14 cellular contexts compared by ENCODE assay signal in the genomic region with DNA sequence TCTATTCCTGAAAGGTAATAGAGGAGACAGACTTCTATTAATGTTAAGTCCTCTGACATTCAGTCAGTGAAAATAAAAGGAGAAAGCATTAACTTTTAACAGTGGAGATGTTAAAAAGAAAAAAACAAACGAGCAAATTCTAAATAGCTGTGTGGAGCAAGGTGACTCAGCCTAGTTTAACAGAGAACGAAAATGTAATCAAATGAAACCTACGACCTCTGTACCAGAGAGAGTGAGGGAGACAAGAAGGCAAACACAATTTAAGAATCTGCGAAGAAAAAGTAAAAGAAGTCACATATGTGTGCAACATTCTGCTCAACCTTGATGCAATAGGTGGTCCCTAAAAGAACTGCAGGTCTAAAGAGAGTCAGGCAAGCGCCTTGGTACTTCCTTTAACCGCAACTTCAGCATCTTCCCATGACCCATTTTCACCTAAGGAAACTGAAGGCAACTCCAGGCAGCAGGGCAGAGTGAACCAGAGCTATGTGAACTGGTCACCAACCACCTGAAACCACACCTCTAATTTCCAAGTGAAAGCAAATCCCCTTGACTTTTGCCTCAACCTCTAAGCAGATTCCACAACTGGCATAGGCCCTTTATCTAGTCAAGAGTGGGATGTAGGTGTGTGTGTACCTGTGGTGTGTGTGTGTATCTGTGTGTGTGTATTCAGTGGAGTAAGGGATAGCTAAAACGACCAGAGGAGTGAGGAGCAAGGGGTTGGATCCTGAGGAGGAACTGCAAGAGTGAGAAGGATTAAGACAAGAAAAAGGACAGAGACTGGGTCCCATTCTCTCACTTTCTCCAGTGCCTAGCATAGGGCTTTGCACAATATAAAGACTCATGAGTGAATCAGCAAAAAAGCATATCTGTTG. TPM values are rescaled to one million over a fixed set of nuclear protein-coding genes. Genes with fewer than 3 reads are reported as not detected.
DNase-seq lines count a peak whose midpoint lies in the region; ATAC-seq and TF ChIP-seq lines count a peak whose summit lies in the region.
"Had no signal": no experiment of that assay in that cellular context is flagged by ENCODE, and none has a peak within 500 bp of the region (broad histone marks: within the 10 kb centered on the region; RNA-seq: fewer than 3 reads in every experiment).

No MANE protein-coding gene starts in this region.

- H2AFZ ChIP-seq in hepatocyte: no peak overlapping the region

- H3K36me3 ChIP-seq in hepatocyte (replicated peaks; ENCODE audit: insufficient read depth, low read depth) (no peaks in the 10 kb centered on the region), stomach (no peaks in the 10 kb centered on the region)
- H3K36me3 ChIP-seq: SJCRH30 had no signal

- no peaks in the 10 kb centered on the region for H3K36me3 Mint-ChIP-seq in activated naive CD4-positive, alpha-beta T cell treated with anti-CD3 and anti-CD28 coated beads, Interleukin-2, amount 50 U/mL, for 72 hours

- WGBS in hepatocyte (ENCODE audit: low lambda C conversion rate, missing lambda C conversion rate): 66% methylated on average over 7 of the region's 7 CpGs
- 36 to 56% (median 41%) methylated on average over 7 of the region's 7 CpGs for WGBS in stomach, 5 donors

- TF ChIP-seq POLR2A in stomach (IDR thresholded peaks at IDR 0.05): no peak

- H3K9me3 ChIP-seq in hepatocyte (ENCODE audit: low read depth): no peaks in the 10 kb centered on the region
- no peaks in the 10 kb centered on the region for H3K9me3 ChIP-seq in stomach
- H3K9me3 ChIP-seq: SJCRH30 had no signal

- TF ChIP-seq CTCF in hepatocyte (IDR thresholded peaks at IDR 0.05; ENCODE audit: poor library complexity) (no peak), stomach (IDR thresholded peaks at IDR 0.05) (no peak)

- H3K4me2 ChIP-seq in hepatocyte: peak overlapping the region; percentile 60

- no peaks in the 10 kb centered on the region for H3K9me2 ChIP-seq in hepatocyte (replicated peaks; ENCODE audit: insufficient read depth)

- peaks cover 13 to 19% of the 10 kb centered on the region in 2 donors for H3K9me3 Mint-ChIP-seq in activated naive CD4-positive, alpha-beta T cell treated with anti-CD3 and anti-CD28 coated beads, Interleukin-2, amount 50 U/mL, for 72 hours

- no peak for TF ChIP-seq EP300 in stomach (IDR thresholded peaks at IDR 0.05)

- intact Hi-C loops in stomach (cut with DNase I; ENCODE audit: low total_unique reads): no loop called here

- H3K27me3 ChIP-seq in hepatocyte (no peaks in the 10 kb centered on the region), stomach (no peaks in the 10 kb centered on the region)
- H3K27me3 ChIP-seq: SJCRH30 had no signal

- peaks cover 15% of the 10 kb centered on the region for H3K79me2 ChIP-seq in hepatocyte

- peak; percentile 32 for DNase-seq in H4 (ENCODE audit: low spot score)
- DNase-seq in amniotic epithelial cell (ENCODE audit: low read depth): peak; percentile 32
- no peak for DNase-seq in hepatocyte (ENCODE audit: low spot score)
- DNase-seq in stomach: no peak
- no peak for DNase-seq in ureter (ENCODE audit: low spot score)
- DNase-seq in activated naive CD4-positive, alpha-beta T cell treated with anti-CD3 and anti-CD28 coated beads, Interleukin-2, amount 50 U/mL, for 72 hours (ENCODE audit: low spot score in 2 of 2): no peak
- DNase-seq: activated naive CD4-positive, alpha-beta T cell treated with anti-CD3 and anti-CD28 coated beads for 36 hours; EL; NCI-H2081 treated with DMSO at 0.1 percent for 48 hours; SJCRH30; stimulated activated CD4-positive, alpha-beta T cell treated with anti-CD3 and anti-CD28 coated beads, Interleukin-1b, Interleukin-23, amount 100 ng/mL, for 48 hours had no signal

- ATAC-seq in activated naive CD4-positive, alpha-beta T cell treated with anti-CD3 and anti-CD28 coated beads, Interleukin-2, amount 50 U/mL, for 72 hours: no peak
- no peak for ATAC-seq in GM18498 (IDR thresholded peaks at IDR 0.05; ENCODE audit: unreplicated experiment)
- no peak for ATAC-seq in GM18867 (IDR thresholded peaks at IDR 0.05; ENCODE audit: unreplicated experiment)

- H4K20me1 ChIP-seq in hepatocyte (ENCODE audit: insufficient read depth, poor library complexity, severe bottlenecking): no peaks in the 10 kb centered on the region

- H3K27ac Mint-ChIP-seq in activated naive CD4-positive, alpha-beta T cell treated with anti-CD3 and anti-CD28 coated beads, Interleukin-2, amount 50 U/mL, for 72 hours: no peak overlapping the region
- H3K27ac Mint-ChIP-seq: activated naive CD4-positive, alpha-beta T cell treated with anti-CD3 and anti-CD28 coated beads for 36 hours had no signal

- H3K4me1 ChIP-seq in hepatocyte (ENCODE audit: insufficient read depth) (no peaks in the 10 kb centered on the region), stomach (peaks cover 0 to 24% (median 14%) of the 10 kb centered on the region in 4 donors)
- H3K4me1 ChIP-seq: SJCRH30 had no signal

- H3K27ac ChIP-seq in hepatocyte (no peak overlapping the region), stomach (peak overlapping the region in 4 of 5 donors; percentile 26 to 62 (median 40))
- H3K27ac ChIP-seq: C4-2B, SJCRH30 had no signal

- H3K4me3 ChIP-seq in hepatocyte (no peak overlapping the region), stomach (no peak overlapping the region)
- H3K4me3 ChIP-seq: SJCRH30 had no signal

RNA-seq across cellular contexts. Expression of a gene that starts 43.0 kb away (rescaled TPM):
- total RNA-seq in H4 (2014; rRNA removed; shearing (Covaris generic)): 2.4 and 2.7 TPM in 2 replicates
- 4.5 and 6.0 TPM in 2 replicates for total RNA-seq in hepatocyte
- 1.4 TPM in 2 replicates for polyA plus RNA-seq in hepatocyte
- total RNA-seq in stomach: 1 to 10 TPM; 1.2 to 8.9 (median 4.1) TPM
- 1 to 10 TPM in 1 of 3 donors, under 1 TPM in 2; 0.33 to 1.2 (median 0.92) TPM for polyA plus RNA-seq in stomach
- total RNA-seq in ureter: 8.0 TPM
- total RNA-seq in activated naive CD4-positive, alpha-beta T cell treated with anti-CD3 and anti-CD28 coated beads, Interleukin-2, amount 50 U/mL, for 72 hours: not detected
- total RNA-seq: activated naive CD4-positive, alpha-beta T cell treated with anti-CD3 and anti-CD28 coated beads for 36 hours had no signal

Comparison
In these comparisons a context has a peak if more than half of its experiments do, and no peak if none do; other contexts are left out.
1. DNase-seq: peak in H4 (single experiment) and amniotic epithelial cell (single experiment); none in hepatocyte (single experiment), stomach (single experiment), ureter (single experiment) and activated naive CD4-positive, alpha-beta T cell treated with anti-CD3 and anti-CD28 coated beads, Interleukin-2, amount 50 U/mL, for 72 hours (0 of 2).